ENCODE assay signal across 8 cellular contexts in genomic region chr9:134858051-134858841, GRCh38. TPM values are rescaled to one million over a fixed set of nuclear protein-coding genes. Genes with fewer than 3 reads are reported as not detected.
DNase-seq lines count a peak whose midpoint lies in the region; ATAC-seq and TF ChIP-seq lines count a peak whose summit lies in the region.

No MANE protein-coding gene starts in this region.

- ATAC-seq in HG02943 (IDR thresholded peaks at IDR 0.05; ENCODE audit: low read depth, unreplicated experiment): peak; percentile 53
- ATAC-seq in lower lobe of right lung: no peak

- H3K27ac ChIP-seq in lower lobe of right lung: no peak overlapping the region

- peak; percentile 38 to 47 (median 41) for DNase-seq in stimulated activated CD4-positive, alpha-beta T cell treated with anti-CD3 and anti-CD28 coated beads, Interleukin-12 subunit alpha, Interleukin-12 subunit beta, amount 100 ng/mL, for 48 hours (ENCODE audit: low read depth in 2 of 3, low spot score in 1 of 3)
- no peak for DNase-seq in stimulated activated CD4-positive, alpha-beta T cell treated with anti-CD3 and anti-CD28 coated beads, Interleukin-12 subunit alpha, Interleukin-12 subunit beta, amount 100 ng/mL, for 4 hours
- DNase-seq in activated CD8-positive, alpha-beta memory T cell treated with anti-CD3 and anti-CD28 coated beads, Interleukin-2, amount 50 U/mL, for 4 hours: peak; percentile 8
- DNase-seq in stimulated activated CD4-positive, alpha-beta T cell treated with anti-CD3 and anti-CD28 coated beads, Interleukin-4, amount 100 ng/mL, for 24 hours: peak; percentile 43
- no peak for DNase-seq in HuH-7 (ENCODE audit: low spot score)
- DNase-seq in lower lobe of right lung: no peak
- no peak for DNase-seq in mucosa of gallbladder (ENCODE audit: low spot score)

- no peaks in the 10 kb centered on the region for H3K9me3 ChIP-seq in lower lobe of right lung

- TF ChIP-seq CTCF in lower lobe of right lung (IDR thresholded peaks at IDR 0.05): no peak

- H3K27me3 ChIP-seq in lower lobe of right lung (ENCODE audit: low read depth): peaks cover 3% of the 10 kb centered on the region

- intact Hi-C loops in lower lobe of right lung (cut with DNase I): no loop called here

- no peak overlapping the region for H3K4me3 ChIP-seq in lower lobe of right lung

- no peaks in the 10 kb centered on the region for H3K4me1 ChIP-seq in lower lobe of right lung

- no peaks in the 10 kb centered on the region for H3K36me3 ChIP-seq in lower lobe of right lung

RNA-seq across cellular contexts. Expression of gene FCN2, which starts 22.4 kb away (rescaled TPM):
- total RNA-seq in lower lobe of right lung (not detected), mucosa of gallbladder (2.6 TPM)

RNA-seq across cellular contexts. Expression of gene FCN1, which starts 59.5 kb away (rescaled TPM):
- 84.4 TPM for total RNA-seq in lower lobe of right lung
- total RNA-seq in mucosa of gallbladder: 2.0 TPM

Comparison
In these comparisons a context has a peak if more than half of its experiments do, and no peak if none do; other contexts are left out.
1. DNase-seq: peak in stimulated activated CD4-positive, alpha-beta T cell treated with anti-CD3 and anti-CD28 coated beads, Interleukin-12 subunit alpha, Interleukin-12 subunit beta, amount 100 ng/mL, for 48 hours (3 of 3), activated CD8-positive, alpha-beta memory T cell treated with anti-CD3 and anti-CD28 coated beads, Interleukin-2, amount 50 U/mL, for 4 hours (single experiment) and stimulated activated CD4-positive, alpha-beta T cell treated with anti-CD3 and anti-CD28 coated beads, Interleukin-4, amount 100 ng/mL, for 24 hours (single experiment); none in stimulated activated CD4-positive, alpha-beta T cell treated with anti-CD3 and anti-CD28 coated beads, Interleukin-12 subunit alpha, Interleukin-12 subunit beta, amount 100 ng/mL, for 4 hours (single experiment), HuH-7 (single experiment), lower lobe of right lung (single experiment) and mucosa of gallbladder (single experiment).
2. RNA of gene FCN1, which starts 59.5 kb away (total RNA-seq): 84.4 TPM in lower lobe of right lung (single experiment); 2.0 TPM in mucosa of gallbladder (single experiment); every median in the first group is over 10 times any median in the second.